Comparison of ENCODE assay signal across 1 cellular context in the genomic region with DNA sequence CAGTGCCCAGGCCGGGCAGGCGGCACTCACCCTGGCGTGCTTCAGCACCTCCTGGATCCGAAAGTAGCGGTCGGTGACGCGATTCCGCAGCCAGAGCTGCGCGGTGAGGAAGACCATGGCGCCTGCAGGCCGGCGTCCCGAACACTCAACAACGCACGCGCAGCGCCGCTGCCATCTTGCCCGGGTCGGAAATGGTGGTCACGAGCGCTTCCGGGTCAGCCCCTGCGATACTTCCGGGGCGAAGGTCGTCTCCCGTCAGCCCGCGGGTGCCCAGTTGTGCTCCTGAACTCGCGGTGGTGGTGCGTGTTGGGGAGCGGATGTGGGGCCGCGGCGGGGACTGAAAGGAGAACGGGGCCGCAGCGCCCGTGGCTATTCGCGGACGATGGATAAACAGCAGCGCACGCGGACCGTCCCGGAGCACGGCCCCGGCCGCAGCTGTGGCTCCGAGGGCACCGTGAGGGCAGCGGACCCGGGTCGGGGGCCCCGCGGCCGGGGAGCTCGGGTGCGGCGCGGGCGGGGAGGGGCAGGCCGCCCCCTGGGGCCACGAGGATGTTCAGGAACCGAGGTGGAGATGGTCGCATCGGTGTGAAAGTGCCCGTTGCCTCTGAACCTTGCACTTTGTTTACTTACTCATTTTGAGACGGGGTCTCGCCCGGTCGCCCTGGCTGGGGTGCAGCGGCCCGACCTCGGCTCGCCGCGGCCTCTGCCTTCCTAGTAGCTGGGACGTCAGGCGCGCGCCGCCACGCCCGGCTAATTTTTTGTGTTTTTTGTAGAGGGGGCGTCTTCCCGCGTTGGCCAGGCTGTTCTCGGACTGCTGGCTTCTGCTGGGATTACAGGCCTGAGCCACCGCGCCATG.
TF ChIP-seq lines count a peak whose summit lies in the region.

A gene (minus strand): TSS at position 193 of the 856 bp plus-strand sequence. CDS start 76 bp downstream, at position 117.

TF ChIP-seq in K562, 482 proteins besides CTCF, POLR2A, EP300 and RAD21 (continued from another document and continues in another):
- TF ChIP-seq, protein P1, sequence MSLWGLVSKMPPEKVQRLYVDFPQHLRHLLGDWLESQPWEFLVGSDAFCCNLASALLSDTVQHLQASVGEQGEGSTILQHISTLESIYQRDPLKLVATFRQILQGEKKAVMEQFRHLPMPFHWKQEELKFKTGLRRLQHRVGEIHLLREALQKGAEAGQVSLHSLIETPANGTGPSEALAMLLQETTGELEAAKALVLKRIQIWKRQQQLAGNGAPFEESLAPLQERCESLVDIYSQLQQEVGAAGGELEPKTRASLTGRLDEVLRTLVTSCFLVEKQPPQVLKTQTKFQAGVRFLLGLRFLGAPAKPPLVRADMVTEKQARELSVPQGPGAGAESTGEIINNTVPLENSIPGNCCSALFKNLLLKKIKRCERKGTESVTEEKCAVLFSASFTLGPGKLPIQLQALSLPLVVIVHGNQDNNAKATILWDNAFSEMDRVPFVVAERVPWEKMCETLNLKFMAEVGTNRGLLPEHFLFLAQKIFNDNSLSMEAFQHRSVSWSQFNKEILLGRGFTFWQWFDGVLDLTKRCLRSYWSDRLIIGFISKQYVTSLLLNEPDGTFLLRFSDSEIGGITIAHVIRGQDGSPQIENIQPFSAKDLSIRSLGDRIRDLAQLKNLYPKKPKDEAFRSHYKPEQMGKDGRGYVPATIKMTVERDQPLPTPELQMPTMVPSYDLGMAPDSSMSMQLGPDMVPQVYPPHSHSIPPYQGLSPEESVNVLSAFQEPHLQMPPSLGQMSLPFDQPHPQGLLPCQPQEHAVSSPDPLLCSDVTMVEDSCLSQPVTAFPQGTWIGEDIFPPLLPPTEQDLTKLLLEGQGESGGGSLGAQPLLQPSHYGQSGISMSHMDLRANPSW (CRISPR knock-in tag; IDR thresholded peaks at IDR 0.05) = 0 out of 2 replicates have a peak, but pooled peaks have one; percentile 60
- TF ChIP-seq TRIM28 (IDR thresholded peaks at IDR 0.05) = no peak
- no peak for TF ChIP-seq NCOA2 (IDR thresholded peaks at IDR 0.05; ENCODE audit: partially characterized antibody in 2 of 2)
- peak; percentile 32 for TF ChIP-seq ZNF384 (IDR thresholded peaks at IDR 0.05; ENCODE audit: low read depth, low read length)
- TF ChIP-seq OTX1 (CRISPR knock-in tag; IDR thresholded peaks at IDR 0.05) = peak; percentile 45; the same call in 1 of the 2 replicates
- TF ChIP-seq EZH2 (IDR thresholded peaks at IDR 0.05; ENCODE audit: borderline replicate concordance, low read depth, low read length) = no peak
- no peak for TF ChIP-seq TSC22D4 (tag; IDR thresholded peaks at IDR 0.05)
- TF ChIP-seq ELF2 (CRISPR knock-in tag; IDR thresholded peaks at IDR 0.05) = peak; percentile 77
- TF ChIP-seq, protein P2, sequence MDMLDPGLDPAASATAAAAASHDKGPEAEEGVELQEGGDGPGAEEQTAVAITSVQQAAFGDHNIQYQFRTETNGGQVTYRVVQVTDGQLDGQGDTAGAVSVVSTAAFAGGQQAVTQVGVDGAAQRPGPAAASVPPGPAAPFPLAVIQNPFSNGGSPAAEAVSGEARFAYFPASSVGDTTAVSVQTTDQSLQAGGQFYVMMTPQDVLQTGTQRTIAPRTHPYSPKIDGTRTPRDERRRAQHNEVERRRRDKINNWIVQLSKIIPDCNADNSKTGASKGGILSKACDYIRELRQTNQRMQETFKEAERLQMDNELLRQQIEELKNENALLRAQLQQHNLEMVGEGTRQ (CRISPR knock-in tag; IDR thresholded peaks at IDR 0.05) = no peak; the same call in 1 of the 2 replicates
- TF ChIP-seq ZNF586 (CRISPR knock-in tag; conservative IDR thresholded peaks at IDR 0.05) = no peak
- no peak for TF ChIP-seq ZNF77 (CRISPR knock-in tag; IDR thresholded peaks at IDR 0.05)
- TF ChIP-seq, protein P3, sequence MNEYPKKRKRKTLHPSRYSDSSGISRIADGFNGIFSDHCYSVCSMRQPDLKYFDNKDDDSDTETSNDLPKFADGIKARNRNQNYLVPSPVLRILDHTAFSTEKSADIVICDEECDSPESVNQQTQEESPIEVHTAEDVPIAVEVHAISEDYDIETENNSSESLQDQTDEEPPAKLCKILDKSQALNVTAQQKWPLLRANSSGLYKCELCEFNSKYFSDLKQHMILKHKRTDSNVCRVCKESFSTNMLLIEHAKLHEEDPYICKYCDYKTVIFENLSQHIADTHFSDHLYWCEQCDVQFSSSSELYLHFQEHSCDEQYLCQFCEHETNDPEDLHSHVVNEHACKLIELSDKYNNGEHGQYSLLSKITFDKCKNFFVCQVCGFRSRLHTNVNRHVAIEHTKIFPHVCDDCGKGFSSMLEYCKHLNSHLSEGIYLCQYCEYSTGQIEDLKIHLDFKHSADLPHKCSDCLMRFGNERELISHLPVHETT (CRISPR knock-in tag; conservative IDR thresholded peaks at IDR 0.05 in 1 of 2, IDR thresholded peaks at IDR 0.05 in 1 of 2) = peak in 1 of 2 experiments; percentile 96; a peak in 2 of 4 replicates
- no peak for TF ChIP-seq NELFE (IDR thresholded peaks at IDR 0.05; ENCODE audit: insufficient read depth, insufficient read length)
- TF ChIP-seq MTF1 (CRISPR knock-in tag; IDR thresholded peaks at IDR 0.05; ENCODE audit: borderline replicate concordance) = no peak
- TF ChIP-seq, protein P4, sequence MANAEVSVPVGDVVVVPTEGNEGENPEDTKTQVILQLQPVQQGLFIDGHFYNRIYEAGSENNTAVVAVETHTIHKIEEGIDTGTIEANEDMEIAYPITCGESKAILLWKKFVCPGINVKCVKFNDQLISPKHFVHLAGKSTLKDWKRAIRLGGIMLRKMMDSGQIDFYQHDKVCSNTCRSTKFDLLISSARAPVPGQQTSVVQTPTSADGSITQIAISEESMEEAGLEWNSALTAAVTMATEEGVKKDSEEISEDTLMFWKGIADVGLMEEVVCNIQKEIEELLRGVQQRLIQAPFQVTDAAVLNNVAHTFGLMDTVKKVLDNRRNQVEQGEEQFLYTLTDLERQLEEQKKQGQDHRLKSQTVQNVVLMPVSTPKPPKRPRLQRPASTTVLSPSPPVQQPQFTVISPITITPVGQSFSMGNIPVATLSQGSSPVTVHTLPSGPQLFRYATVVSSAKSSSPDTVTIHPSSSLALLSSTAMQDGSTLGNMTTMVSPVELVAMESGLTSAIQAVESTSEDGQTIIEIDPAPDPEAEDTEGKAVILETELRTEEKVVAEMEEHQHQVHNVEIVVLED (CRISPR knock-in tag; IDR thresholded peaks at IDR 0.05) = peak; percentile 67
- no peak for TF ChIP-seq GATAD2A (IDR thresholded peaks at IDR 0.05)
- no peak for TF ChIP-seq SMC3 (conservative IDR thresholded peaks at IDR 0.05; ENCODE audit: insufficient read depth, low read depth, low read length)
- TF ChIP-seq SAFB (IDR thresholded peaks at IDR 0.05; ENCODE audit: borderline replicate concordance, low read depth, low read length) = peak; percentile 51; the same call in 1 of the 2 replicates
- TF ChIP-seq, protein P5, sequence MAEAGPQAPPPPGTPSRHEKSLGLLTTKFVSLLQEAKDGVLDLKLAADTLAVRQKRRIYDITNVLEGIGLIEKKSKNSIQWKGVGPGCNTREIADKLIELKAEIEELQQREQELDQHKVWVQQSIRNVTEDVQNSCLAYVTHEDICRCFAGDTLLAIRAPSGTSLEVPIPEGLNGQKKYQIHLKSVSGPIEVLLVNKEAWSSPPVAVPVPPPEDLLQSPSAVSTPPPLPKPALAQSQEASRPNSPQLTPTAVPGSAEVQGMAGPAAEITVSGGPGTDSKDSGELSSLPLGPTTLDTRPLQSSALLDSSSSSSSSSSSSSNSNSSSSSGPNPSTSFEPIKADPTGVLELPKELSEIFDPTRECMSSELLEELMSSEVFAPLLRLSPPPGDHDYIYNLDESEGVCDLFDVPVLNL (CRISPR knock-in tag; IDR thresholded peaks at IDR 0.05; ENCODE audit: low read depth) = no peak
- TF ChIP-seq SETDB1 (IDR thresholded peaks at IDR 0.05; ENCODE audit: low read length) = no peak
- TF ChIP-seq ERF (CRISPR knock-in tag; IDR thresholded peaks at IDR 0.05) = no peak
- TF ChIP-seq ZNF134 (CRISPR knock-in tag; conservative IDR thresholded peaks at IDR 0.05) = no peak
- TF ChIP-seq, protein P6, sequence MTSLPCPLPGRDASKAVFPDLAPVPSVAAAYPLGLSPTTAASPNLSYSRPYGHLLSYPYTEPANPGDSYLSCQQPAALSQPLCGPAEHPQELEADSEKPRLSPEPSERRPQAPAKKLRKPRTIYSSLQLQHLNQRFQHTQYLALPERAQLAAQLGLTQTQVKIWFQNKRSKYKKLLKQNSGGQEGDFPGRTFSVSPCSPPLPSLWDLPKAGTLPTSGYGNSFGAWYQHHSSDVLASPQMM (CRISPR knock-in tag; IDR thresholded peaks at IDR 0.05) = no peak
- peak; percentile 72 for TF ChIP-seq CHD1 (IDR thresholded peaks at IDR 0.05; ENCODE audit: low read length)
- TF ChIP-seq FOXP1 (CRISPR knock-in tag; IDR thresholded peaks at IDR 0.05) = peak; percentile 82; the same call in 1 of the 2 replicates
- peak; percentile 61; the same call in 1 of the 2 replicates for TF ChIP-seq ZBTB7A (IDR thresholded peaks at IDR 0.05; ENCODE audit: borderline replicate concordance, control insufficient read depth, low read depth, low read length)
- peak; percentile 96 for TF ChIP-seq TAF9B (IDR thresholded peaks at IDR 0.05; ENCODE audit: partially characterized antibody)
- TF ChIP-seq NFE2L1 (tag; IDR thresholded peaks at IDR 0.05; ENCODE audit: borderline replicate concordance, low read depth) = no peak
- TF ChIP-seq BRD4 (IDR thresholded peaks at IDR 0.05) = peak; percentile 95
- peak; percentile 89 for TF ChIP-seq MXI1 (IDR thresholded peaks at IDR 0.05; ENCODE audit: low read depth, low read length)
- TF ChIP-seq, protein P7, sequence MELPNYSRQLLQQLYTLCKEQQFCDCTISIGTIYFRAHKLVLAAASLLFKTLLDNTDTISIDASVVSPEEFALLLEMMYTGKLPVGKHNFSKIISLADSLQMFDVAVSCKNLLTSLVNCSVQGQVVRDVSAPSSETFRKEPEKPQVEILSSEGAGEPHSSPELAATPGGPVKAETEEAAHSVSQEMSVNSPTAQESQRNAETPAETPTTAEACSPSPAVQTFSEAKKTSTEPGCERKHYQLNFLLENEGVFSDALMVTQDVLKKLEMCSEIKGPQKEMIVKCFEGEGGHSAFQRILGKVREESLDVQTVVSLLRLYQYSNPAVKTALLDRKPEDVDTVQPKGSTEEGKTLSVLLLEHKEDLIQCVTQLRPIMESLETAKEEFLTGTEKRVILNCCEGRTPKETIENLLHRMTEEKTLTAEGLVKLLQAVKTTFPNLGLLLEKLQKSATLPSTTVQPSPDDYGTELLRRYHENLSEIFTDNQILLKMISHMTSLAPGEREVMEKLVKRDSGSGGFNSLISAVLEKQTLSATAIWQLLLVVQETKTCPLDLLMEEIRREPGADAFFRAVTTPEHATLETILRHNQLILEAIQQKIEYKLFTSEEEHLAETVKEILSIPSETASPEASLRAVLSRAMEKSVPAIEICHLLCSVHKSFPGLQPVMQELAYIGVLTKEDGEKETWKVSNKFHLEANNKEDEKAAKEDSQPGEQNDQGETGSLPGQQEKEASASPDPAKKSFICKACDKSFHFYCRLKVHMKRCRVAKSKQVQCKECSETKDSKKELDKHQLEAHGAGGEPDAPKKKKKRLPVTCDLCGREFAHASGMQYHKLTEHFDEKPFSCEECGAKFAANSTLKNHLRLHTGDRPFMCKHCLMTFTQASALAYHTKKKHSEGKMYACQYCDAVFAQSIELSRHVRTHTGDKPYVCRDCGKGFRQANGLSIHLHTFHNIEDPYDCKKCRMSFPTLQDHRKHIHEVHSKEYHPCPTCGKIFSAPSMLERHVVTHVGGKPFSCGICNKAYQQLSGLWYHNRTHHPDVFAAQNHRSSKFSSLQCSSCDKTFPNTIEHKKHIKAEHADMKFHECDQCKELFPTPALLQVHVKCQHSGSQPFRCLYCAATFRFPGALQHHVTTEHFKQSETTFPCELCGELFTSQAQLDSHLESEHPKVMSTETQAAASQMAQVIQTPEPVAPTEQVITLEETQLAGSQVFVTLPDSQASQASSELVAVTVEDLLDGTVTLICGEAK (IDR thresholded peaks at IDR 0.05) = peak; percentile 100
- TF ChIP-seq, protein P7 (CRISPR knock-in tag; IDR thresholded peaks at IDR 0.05) = no peak
- TF ChIP-seq CCNT2 (IDR thresholded peaks at IDR 0.05; ENCODE audit: borderline replicate concordance, extremely low read depth, insufficient read length, low read depth, low read length) = peak; percentile 6
- TF ChIP-seq, protein P8, sequence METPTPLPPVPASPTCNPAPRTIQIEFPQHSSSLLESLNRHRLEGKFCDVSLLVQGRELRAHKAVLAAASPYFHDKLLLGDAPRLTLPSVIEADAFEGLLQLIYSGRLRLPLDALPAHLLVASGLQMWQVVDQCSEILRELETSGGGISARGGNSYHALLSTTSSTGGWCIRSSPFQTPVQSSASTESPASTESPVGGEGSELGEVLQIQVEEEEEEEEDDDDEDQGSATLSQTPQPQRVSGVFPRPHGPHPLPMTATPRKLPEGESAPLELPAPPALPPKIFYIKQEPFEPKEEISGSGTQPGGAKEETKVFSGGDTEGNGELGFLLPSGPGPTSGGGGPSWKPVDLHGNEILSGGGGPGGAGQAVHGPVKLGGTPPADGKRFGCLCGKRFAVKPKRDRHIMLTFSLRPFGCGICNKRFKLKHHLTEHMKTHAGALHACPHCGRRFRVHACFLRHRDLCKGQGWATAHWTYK (CRISPR knock-in tag; IDR thresholded peaks at IDR 0.05) = peak; percentile 45; the same call in 1 of the 2 replicates
- TF ChIP-seq PHF20 (IDR thresholded peaks at IDR 0.05; ENCODE audit: partially characterized antibody) = peak; percentile 99
- no peak for TF ChIP-seq BRD9 (IDR thresholded peaks at IDR 0.05; ENCODE audit: low read depth, partially characterized antibody)
- no peak for TF ChIP-seq ZNF551 (CRISPR knock-in tag; IDR thresholded peaks at IDR 0.05)
- peak; percentile 98 for TF ChIP-seq SUPT5H (IDR thresholded peaks at IDR 0.05)
- TF ChIP-seq ZNF583 (CRISPR knock-in tag; IDR thresholded peaks at IDR 0.05) = peak; percentile 82
- peak; percentile 94 for TF ChIP-seq ZFX (CRISPR knock-in tag; IDR thresholded peaks at IDR 0.05)
- TF ChIP-seq RFX7 (CRISPR knock-in tag; IDR thresholded peaks at IDR 0.05) = 0 out of 2 replicates have a peak, but pooled peaks have one; percentile 50
- peak; percentile 100 for TF ChIP-seq GABPB1 (CRISPR knock-in tag; IDR thresholded peaks at IDR 0.05)
